ENCODE assay signal across 13 cellular contexts in genomic region chr3:136932978-136933812, GRCh38. TPM values are rescaled to one million over a fixed set of nuclear protein-coding genes. Genes with fewer than 3 reads are reported as not detected.
DNase-seq lines count a peak whose midpoint lies in the region; ATAC-seq, FAIRE-seq and TF ChIP-seq lines count a peak whose summit lies in the region.
"Had no signal": no experiment of that assay in that cellular context is flagged by ENCODE, and none has a peak within 500 bp of the region (broad histone marks: within the 10 kb centered on the region; RNA-seq: fewer than 3 reads in every experiment).

No MANE protein-coding gene starts in this region.

- FAIRE-seq in keratinocyte (lab: Jason Lieb, UNC), result no peak
- FAIRE-seq: frontal cortex, RCC 7860 had no signal

- H3K4me1 ChIP-seq in keratinocyte (ENCODE audit: control insufficient read depth, extremely low read depth, insufficient read depth, low read length), result peaks cover 31% of the 10 kb centered on the region

- no peaks in the 10 kb centered on the region for H3K27me3 Mint-ChIP-seq in stimulated activated naive CD8-positive, alpha-beta T cell treated with anti-CD3 and anti-CD28 coated beads, Interleukin-15, Interleukin-2, amounts not matched to agents 100 ng/mL and 50 ng/mL, for 24 hours

- no peaks in the 10 kb centered on the region for H3K9me3 ChIP-seq in keratinocyte (ENCODE audit: control insufficient read depth, low read depth, low read length)

- no peaks in the 10 kb centered on the region for H3K27me3 ChIP-seq in keratinocyte (ENCODE audit: control insufficient read depth, extremely low read depth, insufficient read depth, low read length)
- H3K27me3 ChIP-seq in dorsolateral prefrontal cortex, result no peaks in the 10 kb centered on the region
- H3K27me3 ChIP-seq: BLaER1 treated with 17β-estradiol and CSF1 and Interleukin-3, amounts not matched to agents 10 nM and 100 nM had no signal

- peak overlapping the region; percentile 16 for H3K27ac ChIP-seq in keratinocyte (ENCODE audit: control insufficient read depth, insufficient read depth, low read length)
- no peak overlapping the region for H3K27ac ChIP-seq in dorsolateral prefrontal cortex

- no peak overlapping the region for H3K4me3 Mint-ChIP-seq in stimulated activated naive CD8-positive, alpha-beta T cell treated with anti-CD3 and anti-CD28 coated beads, Interleukin-15, Interleukin-2, amounts not matched to agents 100 ng/mL and 50 ng/mL, for 24 hours

- peaks cover 13% of the 10 kb centered on the region for H3K9me3 Mint-ChIP-seq in stimulated activated naive CD8-positive, alpha-beta T cell treated with anti-CD3 and anti-CD28 coated beads, Interleukin-15, Interleukin-2, amounts not matched to agents 100 ng/mL and 50 ng/mL, for 24 hours

- no peak for ATAC-seq in stimulated activated naive CD8-positive, alpha-beta T cell treated with anti-CD3 and anti-CD28 coated beads, Interleukin-15, Interleukin-2, amounts not matched to agents 100 U/mL and 50 U/mL, for 24 hours
- ATAC-seq in HG03571 (IDR thresholded peaks at IDR 0.05; ENCODE audit: unreplicated experiment), result no peak
- ATAC-seq: HCT116, left cardiac atrium had no signal

- H3K36me3 ChIP-seq in keratinocyte (ENCODE audit: control insufficient read depth in 2 of 2, extremely low read depth in 1 of 2, insufficient read depth in 2 of 2, low read length in 2 of 2), result no peaks in the 10 kb centered on the region

- H2AFZ ChIP-seq in keratinocyte (ENCODE audit: control insufficient read depth, low read length), result no peak overlapping the region

- H3K4me3 ChIP-seq in keratinocyte (ENCODE audit: control insufficient read depth in 2 of 3, extremely low read depth in 1 of 3, insufficient read depth in 2 of 3, low read depth in 1 of 3, low read length in 3 of 3), result no peak overlapping the region
- no peak overlapping the region for H3K4me3 ChIP-seq in dorsolateral prefrontal cortex

- H3K4me1 Mint-ChIP-seq in stimulated activated naive CD8-positive, alpha-beta T cell treated with anti-CD3 and anti-CD28 coated beads, Interleukin-15, Interleukin-2, amounts not matched to agents 100 ng/mL and 50 ng/mL, for 24 hours (ENCODE audit: low read depth), result peaks cover 68% of the 10 kb centered on the region

- H4K20me1 ChIP-seq in keratinocyte (ENCODE audit: control insufficient read depth, extremely low read depth, insufficient read depth, low read length), result no peaks in the 10 kb centered on the region

- TF ChIP-seq CTCF in keratinocyte (optimal IDR thresholded peaks at IDR 0.05 in 1 of 3, IDR thresholded peaks at IDR 0.05 in 1 of 3, conservative IDR thresholded peaks at IDR 0.05 in 1 of 3; ENCODE audit: extremely low read depth in 1 of 3, insufficient read depth in 2 of 3, low read length in 3 of 3) (no peak), dorsolateral prefrontal cortex (IDR thresholded peaks at IDR 0.05 in 54 of 56, conservative IDR thresholded peaks at IDR 0.05 in 2 of 56; ENCODE audit: low read depth in 1 of 56, partially characterized antibody in 56 of 56) (no peak)

- H3K36me3 Mint-ChIP-seq in stimulated activated naive CD8-positive, alpha-beta T cell treated with anti-CD3 and anti-CD28 coated beads, Interleukin-15, Interleukin-2, amounts not matched to agents 100 ng/mL and 50 ng/mL, for 24 hours (ENCODE audit: low read depth), result peaks cover 65% of the 10 kb centered on the region

- peak overlapping the region; percentile 66 for H3K27ac Mint-ChIP-seq in stimulated activated naive CD8-positive, alpha-beta T cell treated with anti-CD3 and anti-CD28 coated beads, Interleukin-15, Interleukin-2, amounts not matched to agents 100 ng/mL and 50 ng/mL, for 24 hours

- no peak overlapping the region for H3K4me2 ChIP-seq in keratinocyte (ENCODE audit: control insufficient read depth, extremely low read depth, insufficient read depth, low read depth, low read length)

- peaks cover 26% of the 10 kb centered on the region for H3K79me2 ChIP-seq in keratinocyte (ENCODE audit: control insufficient read depth, insufficient read depth, low read length)

- H3K9me1 ChIP-seq in keratinocyte (ENCODE audit: control insufficient read depth, extremely low read depth, insufficient read depth, low read length), result no peaks in the 10 kb centered on the region

- no peak for DNase-seq in stimulated activated naive CD8-positive, alpha-beta T cell treated with anti-CD3 and anti-CD28 coated beads, Interleukin-15, Interleukin-2, amounts not matched to agents 100 U/mL and 50 U/mL, for 24 hours
- DNase-seq in RPMI7951 (ENCODE audit: low read depth), result peak; percentile 23
- DNase-seq in keratinocyte (ENCODE audit: low read depth, low spot score), result no peak
- no peak for DNase-seq in dorsolateral prefrontal cortex
- DNase-seq in effector CD4-positive, alpha-beta T cell, result no peak
- no peak for DNase-seq in NCI-H345 (lab: John Stamatoyannopoulos, UW)
- DNase-seq: left cardiac atrium had no signal

- intact Hi-C loops in dorsolateral prefrontal cortex (cut with DNase I), result no loop called here

- H3K9ac ChIP-seq in keratinocyte (ENCODE audit: control insufficient read depth, extremely low read depth, insufficient read depth, low read length), result no peak overlapping the region

- dilution Hi-C loops in keratinocyte (cut with MboI; ENCODE audit: extremely low pct_ligation_motif_present, low sequenced_read_pairs), result no loop called here

RNA-seq across cellular contexts. Expression of gene IL20RB, which starts 24.6 kb away (rescaled TPM):
- 10.7 and 17.2 TPM in 2 replicates for total RNA-seq in RPMI7951 (2014; rRNA removed; shearing (Covaris generic))
- polyA plus RNA-seq in keratinocyte, result 192 to 319 TPM (median 239 TPM) in 3 replicates
- 184 TPM for polyA plus RNA-seq in keratinocyte (2011; ENCODE audit: low read depth)
- polyA plus RNA-seq in keratinocyte (2011; cell fraction: cytosol; rRNA removed), result 225 and 262 TPM in 2 replicates
- 370 and 408 TPM in 2 replicates for polyA plus RNA-seq in keratinocyte (2011; cell fraction: nucleus; rRNA removed)
- 146 and 323 TPM in 2 replicates for polyA plus RNA-seq in keratinocyte (2012; ENCODE audit: low replicate concordance)
- polyA minus RNA-seq in keratinocyte, result 130 to 258 TPM (median 162 TPM) in 3 replicates
- 91.5 TPM for polyA minus RNA-seq in keratinocyte (2011; cell fraction: cytosol; rRNA and poly(A)+ RNA removed)
- polyA minus RNA-seq in keratinocyte (2011; cell fraction: nucleus; rRNA and poly(A)+ RNA removed), result 103 and 179 TPM in 2 replicates
- 1 to 10 TPM in 55 of 120 experiments, under 1 TPM in 52, not detected in 13; 0.23 to 3.9 (median 1.0) TPM for total RNA-seq in dorsolateral prefrontal cortex
